In genomic region chr20:460707-461106, GRCh38 we compare ENCODE assay signal across 9 cellular contexts. TPM values are rescaled to one million over a fixed set of nuclear protein-coding genes. Genes with fewer than 3 reads are reported as not detected.
DNase-seq lines count a peak whose midpoint lies in the region; ATAC-seq and TF ChIP-seq lines count a peak whose summit lies in the region.
"Had no signal": no experiment of that assay in that cellular context is flagged by ENCODE, and none has a peak within 500 bp of the region (broad histone marks: within the 10 kb centered on the region; RNA-seq: fewer than 3 reads in every experiment).

No MANE protein-coding gene starts in this region.

- CTCF ChIA-PET in activated CD4-positive, alpha-beta memory T cell treated with anti-CD3 and anti-CD28 coated beads for 36 hours (lab: Charles Lee), result interaction anchor here (1.2 to 1.3 kb wide), 2 partner anchors 25 to 80 kb away, joined by 3 to 5 read pairs; partner anchors contain the start of gene TRIB3

- 41 to 49% methylated on average over 2 of the region's 2 CpGs for WGBS in heart right ventricle, 2 donors
- 28 to 45% (median 40%) methylated on average over 2 of the region's 2 CpGs for WGBS in ovary, 3 donors

- H3K36me3 ChIP-seq in heart right ventricle, result peaks cover 0 to 10% (median 0%) of the 10 kb centered on the region in 9 donors
- H3K36me3 ChIP-seq in tibial artery, result no peaks in the 10 kb centered on the region
- no peaks in the 10 kb centered on the region for H3K36me3 ChIP-seq in ovary

- no peaks in the 10 kb centered on the region for H3K9me3 ChIP-seq in heart right ventricle
- H3K9me3 ChIP-seq in tibial artery, result no peaks in the 10 kb centered on the region
- H3K9me3 ChIP-seq in ovary, result no peaks in the 10 kb centered on the region

- H3K27me3 ChIP-seq in heart right ventricle (no peaks in the 10 kb centered on the region), tibial artery (no peaks in the 10 kb centered on the region), ovary (no peaks in the 10 kb centered on the region)

- TF ChIP-seq CTCF in heart right ventricle (IDR thresholded peaks at IDR 0.05) (no peak), tibial artery (IDR thresholded peaks at IDR 0.05) (no peak), ovary (IDR thresholded peaks at IDR 0.05) (no peak)

- no peak overlapping the region for H3K27ac Mint-ChIP-seq in activated CD4-positive, alpha-beta memory T cell treated with anti-CD3 and anti-CD28 coated beads for 36 hours
- peak overlapping the region; percentile 42 to 99 (median 84) for H3K27ac Mint-ChIP-seq in immature natural killer cell

- peak overlapping the region in 4 of 10 donors; percentile 18 to 91 (median 53) for H3K27ac ChIP-seq in heart right ventricle
- peak overlapping the region in 1 of 2 donors; percentile 91 for H3K27ac ChIP-seq in tibial artery
- no peak overlapping the region for H3K27ac ChIP-seq in ovary

- ATAC-seq in heart right ventricle (no peak), Right ventricle myocardium superior (ENCODE audit: poor library complexity) (no peak), HG02885 (IDR thresholded peaks at IDR 0.05; ENCODE audit: poor library complexity, unreplicated experiment) (no peak)

- H3K4me3 ChIP-seq in heart right ventricle (peak overlapping the region in 7 of 10 donors; percentile 2 to 94 (median 92)), tibial artery (peak overlapping the region; percentile 83 to 84), ovary (no peak overlapping the region)

- no peak for TF ChIP-seq EP300 in ovary (IDR thresholded peaks at IDR 0.05)

- H3K4me1 Mint-ChIP-seq in activated CD4-positive, alpha-beta memory T cell treated with anti-CD3 and anti-CD28 coated beads for 36 hours (ENCODE audit: low read depth), result peaks cover 42% of the 10 kb centered on the region
- H3K4me1 Mint-ChIP-seq in immature natural killer cell, result peaks cover 38 to 56% of the 10 kb centered on the region in 2 donors

- no peaks in the 10 kb centered on the region for H3K27me3 Mint-ChIP-seq in activated CD4-positive, alpha-beta memory T cell treated with anti-CD3 and anti-CD28 coated beads for 36 hours
- H3K27me3 Mint-ChIP-seq in immature natural killer cell (ENCODE audit: low read depth in 3 of 3), result peaks cover 2 to 9% (median 8%) of the 10 kb centered on the region in 3 donors

- no peaks in the 10 kb centered on the region for H3K9me3 Mint-ChIP-seq in activated CD4-positive, alpha-beta memory T cell treated with anti-CD3 and anti-CD28 coated beads for 36 hours
- H3K9me3 Mint-ChIP-seq in immature natural killer cell, result no peaks in the 10 kb centered on the region

- TF ChIP-seq POLR2A in ovary (IDR thresholded peaks at IDR 0.05), result no peak

- DNase-seq in heart right ventricle (no peak), Right ventricle myocardium superior (no peak), immature natural killer cell (no peak), tibial artery (peak in 1 of 2 donors; percentile 61), ovary (no peak)
- no peak for DNase-seq in activated CD4-positive, alpha-beta memory T cell treated with anti-CD3 and anti-CD28 coated beads for 36 hours
- no peak for DNase-seq in stimulated activated CD4-positive, alpha-beta T cell treated with anti-CD3 and anti-CD28 coated beads, Interleukin-4, amount 100 ng/mL, for 1 hour
- DNase-seq: NCI-H2029 treated with DMSO at 0.1 percent for 48 hours had no signal

- peaks cover 4% of the 10 kb centered on the region for H3K36me3 Mint-ChIP-seq in activated CD4-positive, alpha-beta memory T cell treated with anti-CD3 and anti-CD28 coated beads for 36 hours
- H3K36me3 Mint-ChIP-seq in immature natural killer cell, result peaks cover 0 to 4% (median 0%) of the 10 kb centered on the region in 3 donors

- intact Hi-C loops in heart right ventricle (cut with DNase I) (loop anchor here in 2 of 10 donors (2.0 to 10.0 kb wide), 4 partner anchors 16 to 108 kb away; partner anchors contain the start of gene RBCK1 (in 2 of the 2)), Right ventricle myocardium superior (cut with DNase I) (no loop called here), tibial artery (cut with DNase I; ENCODE audit: low total_unique reads) (loop anchor here (5.0 kb wide), 1 partner anchor 53 kb away; the partner anchor contains the start of gene RBCK1), ovary (cut with DNase I) (loop anchor here in 1 of 4 donors (5.0 to 10.0 kb wide), 2 partner anchors 56 to 108 kb away; partner anchors contain the start of gene RBCK1)
- intact Hi-C loops in activated CD4-positive, alpha-beta memory T cell treated with anti-CD3 and anti-CD28 coated beads for 36 hours (cut with micrococcal nuclease), result loop anchor here (5.0 kb wide), 1 partner anchor 108 kb away; no protein-coding TSS in a partner anchor

- POLR2A ChIA-PET in activated CD4-positive, alpha-beta memory T cell treated with anti-CD3 and anti-CD28 coated beads for 36 hours (lab: Charles Lee), result interaction anchor here (1.1 kb wide), 1 partner anchor 69 kb away, joined by 3 read pairs; no protein-coding TSS in a partner anchor

- H3K4me1 ChIP-seq in heart right ventricle (peaks cover 2 to 56% (median 43%) of the 10 kb centered on the region in 9 donors), tibial artery (peaks cover 0 to 39% (median 17%) of the 10 kb centered on the region in 4 donors), ovary (ENCODE audit: insufficient read depth) (peaks cover 7% of the 10 kb centered on the region)

- peak overlapping the region; percentile 60 for H3K4me3 Mint-ChIP-seq in activated CD4-positive, alpha-beta memory T cell treated with anti-CD3 and anti-CD28 coated beads for 36 hours
- peak overlapping the region; percentile 71 to 100 (median 96) for H3K4me3 Mint-ChIP-seq in immature natural killer cell

RNA-seq across cellular contexts. Expression of gene TBC1D20, which starts 1.6 kb away (rescaled TPM):
- total RNA-seq in heart right ventricle (10 to 100 TPM; 20.3 to 28.2 (median 23.5) TPM), Right ventricle myocardium superior (23.1 TPM), ovary (10 to 100 TPM; 24.9 to 40.1 (median 34.8) TPM)
- polyA plus RNA-seq in heart right ventricle (10 to 100 TPM; 12.9 to 16.7 TPM), immature natural killer cell (10 to 100 TPM; 19.4 to 38.3 (median 33.2) TPM), ovary (10 to 100 TPM; 19.1 to 37.7 TPM)
- total RNA-seq in activated CD4-positive, alpha-beta memory T cell treated with anti-CD3 and anti-CD28 coated beads for 36 hours, result 10 to 100 TPM; 18.8 to 20.4 TPM

RNA-seq across cellular contexts. Expression of gene RBCK1, which starts 52.6 kb away (rescaled TPM):
- total RNA-seq in heart right ventricle (10 to 100 TPM; 32.0 to 74.2 (median 41.4) TPM), Right ventricle myocardium superior (44.2 TPM), ovary (10 to 100 TPM; 56.5 to 86.9 (median 76.6) TPM)
- polyA plus RNA-seq in heart right ventricle (10 to 100 TPM; 57.9 to 86.8 TPM), immature natural killer cell (100 to 1,000 TPM; 110 to 131 (median 126) TPM), ovary (10 to 100 TPM; 53.5 to 85.2 TPM)
- total RNA-seq in activated CD4-positive, alpha-beta memory T cell treated with anti-CD3 and anti-CD28 coated beads for 36 hours, result 100 to 1,000 TPM; 137 to 139 TPM
